ENCODE assay signal across 1 cellular context in the genomic region with DNA sequence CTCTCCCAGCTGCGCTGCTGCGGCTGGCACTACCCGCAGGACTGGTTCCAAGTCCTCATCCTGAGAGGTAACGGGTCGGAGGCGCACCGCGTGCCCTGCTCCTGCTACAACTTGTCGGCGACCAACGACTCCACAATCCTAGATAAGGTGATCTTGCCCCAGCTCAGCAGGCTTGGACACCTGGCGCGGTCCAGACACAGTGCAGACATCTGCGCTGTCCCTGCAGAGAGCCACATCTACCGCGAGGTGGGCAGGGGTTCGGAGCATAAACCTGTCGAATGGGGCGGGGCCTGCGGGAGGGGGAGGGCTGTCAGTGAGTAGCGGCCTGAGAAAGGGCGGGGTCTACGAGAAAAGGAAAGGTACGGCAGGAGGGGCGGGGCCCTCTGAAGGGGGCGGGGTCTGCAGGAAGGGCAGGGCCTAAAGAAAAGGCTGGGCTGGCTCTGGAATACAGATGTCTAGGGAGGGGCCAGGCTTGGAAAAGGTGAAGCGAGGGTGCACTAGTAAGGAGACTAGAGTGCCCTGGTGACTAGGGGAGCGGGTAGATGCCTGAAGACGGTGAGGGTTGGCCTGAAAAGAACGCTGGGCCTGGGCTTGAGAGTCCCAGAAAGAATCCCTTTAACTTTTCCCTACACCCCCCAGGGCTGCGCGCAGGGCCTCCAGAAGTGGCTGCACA.
TF ChIP-seq lines count a peak whose summit lies in the region.

No MANE protein-coding gene starts in this region.

TF ChIP-seq in GM12878, 131 proteins besides CTCF, POLR2A, EP300 and RAD21:
- TF ChIP-seq, protein P1, sequence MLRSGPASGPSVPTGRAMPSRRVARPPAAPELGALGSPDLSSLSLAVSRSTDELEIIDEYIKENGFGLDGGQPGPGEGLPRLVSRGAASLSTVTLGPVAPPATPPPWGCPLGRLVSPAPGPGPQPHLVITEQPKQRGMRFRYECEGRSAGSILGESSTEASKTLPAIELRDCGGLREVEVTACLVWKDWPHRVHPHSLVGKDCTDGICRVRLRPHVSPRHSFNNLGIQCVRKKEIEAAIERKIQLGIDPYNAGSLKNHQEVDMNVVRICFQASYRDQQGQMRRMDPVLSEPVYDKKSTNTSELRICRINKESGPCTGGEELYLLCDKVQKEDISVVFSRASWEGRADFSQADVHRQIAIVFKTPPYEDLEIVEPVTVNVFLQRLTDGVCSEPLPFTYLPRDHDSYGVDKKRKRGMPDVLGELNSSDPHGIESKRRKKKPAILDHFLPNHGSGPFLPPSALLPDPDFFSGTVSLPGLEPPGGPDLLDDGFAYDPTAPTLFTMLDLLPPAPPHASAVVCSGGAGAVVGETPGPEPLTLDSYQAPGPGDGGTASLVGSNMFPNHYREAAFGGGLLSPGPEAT (IDR thresholded peaks at IDR 0.05; ENCODE audit: low read depth) = no peak
- no peak for TF ChIP-seq POLR2AphosphoS2 (IDR thresholded peaks at IDR 0.05; ENCODE audit: low read depth, low read length)
- TF ChIP-seq TAF1 (IDR thresholded peaks at IDR 0.05; ENCODE audit: borderline replicate concordance, low read depth, low read length) = no peak
- TF ChIP-seq HDGF (IDR thresholded peaks at IDR 0.05) = no peak; the same call in 1 of the 2 replicates
- TF ChIP-seq NFXL1 (IDR thresholded peaks at IDR 0.05; ENCODE audit: borderline replicate concordance) = no peak
- no peak for TF ChIP-seq BACH1 (IDR thresholded peaks at IDR 0.05; ENCODE audit: borderline replicate concordance)
- TF ChIP-seq RUNX3 (IDR thresholded peaks at IDR 0.05; ENCODE audit: low read length) = no peak
- TF ChIP-seq, protein P2, sequence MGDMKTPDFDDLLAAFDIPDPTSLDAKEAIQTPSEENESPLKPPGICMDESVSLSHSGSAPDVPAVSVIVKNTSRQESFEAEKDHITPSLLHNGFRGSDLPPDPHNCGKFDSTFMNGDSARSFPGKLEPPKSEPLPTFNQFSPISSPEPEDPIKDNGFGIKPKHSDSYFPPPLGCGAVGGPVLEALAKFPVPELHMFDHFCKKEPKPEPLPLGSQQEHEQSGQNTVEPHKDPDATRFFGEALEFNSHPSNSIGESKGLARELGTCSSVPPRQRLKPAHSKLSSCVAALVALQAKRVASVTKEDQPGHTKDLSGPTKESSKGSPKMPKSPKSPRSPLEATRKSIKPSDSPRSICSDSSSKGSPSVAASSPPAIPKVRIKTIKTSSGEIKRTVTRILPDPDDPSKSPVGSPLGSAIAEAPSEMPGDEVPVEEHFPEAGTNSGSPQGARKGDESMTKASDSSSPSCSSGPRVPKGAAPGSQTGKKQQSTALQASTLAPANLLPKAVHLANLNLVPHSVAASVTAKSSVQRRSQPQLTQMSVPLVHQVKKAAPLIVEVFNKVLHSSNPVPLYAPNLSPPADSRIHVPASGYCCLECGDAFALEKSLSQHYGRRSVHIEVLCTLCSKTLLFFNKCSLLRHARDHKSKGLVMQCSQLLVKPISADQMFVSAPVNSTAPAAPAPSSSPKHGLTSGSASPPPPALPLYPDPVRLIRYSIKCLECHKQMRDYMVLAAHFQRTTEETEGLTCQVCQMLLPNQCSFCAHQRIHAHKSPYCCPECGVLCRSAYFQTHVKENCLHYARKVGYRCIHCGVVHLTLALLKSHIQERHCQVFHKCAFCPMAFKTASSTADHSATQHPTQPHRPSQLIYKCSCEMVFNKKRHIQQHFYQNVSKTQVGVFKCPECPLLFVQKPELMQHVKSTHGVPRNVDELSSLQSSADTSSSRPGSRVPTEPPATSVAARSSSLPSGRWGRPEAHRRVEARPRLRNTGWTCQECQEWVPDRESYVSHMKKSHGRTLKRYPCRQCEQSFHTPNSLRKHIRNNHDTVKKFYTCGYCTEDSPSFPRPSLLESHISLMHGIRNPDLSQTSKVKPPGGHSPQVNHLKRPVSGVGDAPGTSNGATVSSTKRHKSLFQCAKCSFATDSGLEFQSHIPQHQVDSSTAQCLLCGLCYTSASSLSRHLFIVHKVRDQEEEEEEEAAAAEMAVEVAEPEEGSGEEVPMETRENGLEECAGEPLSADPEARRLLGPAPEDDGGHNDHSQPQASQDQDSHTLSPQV (IDR thresholded peaks at IDR 0.05) = no peak
- TF ChIP-seq, protein P3, sequence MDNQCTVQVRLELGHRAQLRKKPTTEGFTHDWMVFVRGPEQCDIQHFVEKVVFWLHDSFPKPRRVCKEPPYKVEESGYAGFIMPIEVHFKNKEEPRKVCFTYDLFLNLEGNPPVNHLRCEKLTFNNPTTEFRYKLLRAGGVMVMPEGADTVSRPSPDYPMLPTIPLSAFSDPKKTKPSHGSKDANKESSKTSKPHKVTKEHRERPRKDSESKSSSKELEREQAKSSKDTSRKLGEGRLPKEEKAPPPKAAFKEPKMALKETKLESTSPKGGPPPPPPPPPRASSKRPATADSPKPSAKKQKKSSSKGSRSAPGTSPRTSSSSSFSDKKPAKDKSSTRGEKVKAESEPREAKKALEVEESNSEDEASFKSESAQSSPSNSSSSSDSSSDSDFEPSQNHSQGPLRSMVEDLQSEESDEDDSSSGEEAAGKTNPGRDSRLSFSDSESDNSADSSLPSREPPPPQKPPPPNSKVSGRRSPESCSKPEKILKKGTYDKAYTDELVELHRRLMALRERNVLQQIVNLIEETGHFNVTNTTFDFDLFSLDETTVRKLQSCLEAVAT (IDR thresholded peaks at IDR 0.05) = peak; percentile 21; the same call in 1 of the 2 replicates
TF ChIP-seq in GM12878: peak in this region for 1.
